ENCODE assay signal across 1 cellular context in the genomic region with DNA sequence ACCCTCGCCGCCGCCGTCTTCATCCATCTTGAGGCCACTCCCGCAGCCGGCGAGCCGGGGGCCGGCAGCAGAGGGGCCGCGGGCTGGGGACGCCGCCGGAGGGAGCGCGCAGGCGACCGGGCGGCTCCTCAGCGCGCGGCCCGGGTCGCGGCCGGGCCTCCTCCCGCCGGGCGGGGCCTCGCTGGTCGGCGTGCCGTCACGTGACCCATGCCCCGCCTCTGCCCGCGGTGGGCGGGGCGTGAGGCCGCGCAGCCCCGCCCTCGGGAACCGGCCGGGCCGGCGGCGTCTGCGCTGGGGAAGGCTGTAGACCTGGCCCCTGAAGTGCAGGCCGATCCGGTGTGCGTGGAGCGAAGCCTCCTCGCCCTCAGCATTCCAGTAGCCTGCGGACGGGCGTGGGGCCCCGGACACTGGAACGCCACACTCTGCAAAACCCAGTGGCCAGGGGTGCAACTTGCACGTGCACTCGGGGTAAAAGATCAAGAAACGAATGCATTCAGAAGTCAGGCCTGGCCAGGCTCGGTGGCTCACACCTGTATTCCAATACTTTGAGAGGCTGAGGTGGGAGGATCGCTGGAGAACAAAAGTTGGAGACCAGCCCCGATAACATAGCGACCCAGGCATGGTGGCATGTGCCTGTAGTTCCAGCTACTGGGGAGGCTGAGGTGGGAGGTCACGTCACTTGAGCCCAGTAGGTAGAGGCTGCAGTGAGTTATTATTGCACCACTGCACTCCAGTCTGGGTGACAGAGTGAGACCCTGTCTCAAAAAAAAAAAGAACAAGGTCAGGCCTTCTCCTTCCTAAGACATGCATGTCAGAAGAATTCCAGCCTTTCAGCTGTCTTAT.
TF ChIP-seq lines count a peak whose summit lies in the region.

A gene with protein sequence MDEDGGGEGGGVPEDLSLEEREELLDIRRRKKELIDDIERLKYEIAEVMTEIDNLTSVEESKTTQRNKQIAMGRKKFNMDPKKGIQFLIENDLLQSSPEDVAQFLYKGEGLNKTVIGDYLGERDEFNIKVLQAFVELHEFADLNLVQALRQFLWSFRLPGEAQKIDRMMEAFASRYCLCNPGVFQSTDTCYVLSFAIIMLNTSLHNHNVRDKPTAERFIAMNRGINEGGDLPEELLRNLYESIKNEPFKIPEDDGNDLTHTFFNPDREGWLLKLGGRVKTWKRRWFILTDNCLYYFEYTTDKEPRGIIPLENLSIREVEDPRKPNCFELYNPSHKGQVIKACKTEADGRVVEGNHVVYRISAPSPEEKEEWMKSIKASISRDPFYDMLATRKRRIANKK (minus strand): TSS at position 144 of the 843 bp plus-strand sequence. CDS start 117 bp downstream, at position 27.

TF ChIP-seq in K562, 482 proteins besides CTCF, POLR2A, EP300 and RAD21 (continued from another document and continues in another):
- no peak for TF ChIP-seq ZNF507 (tag; conservative IDR thresholded peaks at IDR 0.05)
- TF ChIP-seq, protein P1, sequence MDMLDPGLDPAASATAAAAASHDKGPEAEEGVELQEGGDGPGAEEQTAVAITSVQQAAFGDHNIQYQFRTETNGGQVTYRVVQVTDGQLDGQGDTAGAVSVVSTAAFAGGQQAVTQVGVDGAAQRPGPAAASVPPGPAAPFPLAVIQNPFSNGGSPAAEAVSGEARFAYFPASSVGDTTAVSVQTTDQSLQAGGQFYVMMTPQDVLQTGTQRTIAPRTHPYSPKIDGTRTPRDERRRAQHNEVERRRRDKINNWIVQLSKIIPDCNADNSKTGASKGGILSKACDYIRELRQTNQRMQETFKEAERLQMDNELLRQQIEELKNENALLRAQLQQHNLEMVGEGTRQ (CRISPR knock-in tag; IDR thresholded peaks at IDR 0.05) = peak; percentile 88
- TF ChIP-seq, protein P2, sequence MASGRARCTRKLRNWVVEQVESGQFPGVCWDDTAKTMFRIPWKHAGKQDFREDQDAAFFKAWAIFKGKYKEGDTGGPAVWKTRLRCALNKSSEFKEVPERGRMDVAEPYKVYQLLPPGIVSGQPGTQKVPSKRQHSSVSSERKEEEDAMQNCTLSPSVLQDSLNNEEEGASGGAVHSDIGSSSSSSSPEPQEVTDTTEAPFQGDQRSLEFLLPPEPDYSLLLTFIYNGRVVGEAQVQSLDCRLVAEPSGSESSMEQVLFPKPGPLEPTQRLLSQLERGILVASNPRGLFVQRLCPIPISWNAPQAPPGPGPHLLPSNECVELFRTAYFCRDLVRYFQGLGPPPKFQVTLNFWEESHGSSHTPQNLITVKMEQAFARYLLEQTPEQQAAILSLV (tag; IDR thresholded peaks at IDR 0.05) = no peak
- no peak for TF ChIP-seq ARID2 (IDR thresholded peaks at IDR 0.05)
- TF ChIP-seq ATF1 (CRISPR knock-in tag; IDR thresholded peaks at IDR 0.05) = no peak
- no peak for TF ChIP-seq ATF1 (tag; IDR thresholded peaks at IDR 0.05)
- TF ChIP-seq, protein P3, sequence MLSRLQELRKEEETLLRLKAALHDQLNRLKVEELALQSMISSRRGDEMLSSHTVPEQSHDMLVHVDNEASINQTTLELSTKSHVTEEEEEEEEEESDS (CRISPR knock-in tag; IDR thresholded peaks at IDR 0.05) = no peak
- TF ChIP-seq POLR2AphosphoS2 (IDR thresholded peaks at IDR 0.05; ENCODE audit: low read length) = no peak
- no peak for TF ChIP-seq MAFG (tag; conservative IDR thresholded peaks at IDR 0.05)
- TF ChIP-seq HNRNPL (IDR thresholded peaks at IDR 0.05; ENCODE audit: low read depth, low read length) = no peak
- peak; percentile 68; the same call in 1 of the 2 replicates for TF ChIP-seq BHLHE40 (IDR thresholded peaks at IDR 0.05; ENCODE audit: low read length)
- TF ChIP-seq, protein P4, sequence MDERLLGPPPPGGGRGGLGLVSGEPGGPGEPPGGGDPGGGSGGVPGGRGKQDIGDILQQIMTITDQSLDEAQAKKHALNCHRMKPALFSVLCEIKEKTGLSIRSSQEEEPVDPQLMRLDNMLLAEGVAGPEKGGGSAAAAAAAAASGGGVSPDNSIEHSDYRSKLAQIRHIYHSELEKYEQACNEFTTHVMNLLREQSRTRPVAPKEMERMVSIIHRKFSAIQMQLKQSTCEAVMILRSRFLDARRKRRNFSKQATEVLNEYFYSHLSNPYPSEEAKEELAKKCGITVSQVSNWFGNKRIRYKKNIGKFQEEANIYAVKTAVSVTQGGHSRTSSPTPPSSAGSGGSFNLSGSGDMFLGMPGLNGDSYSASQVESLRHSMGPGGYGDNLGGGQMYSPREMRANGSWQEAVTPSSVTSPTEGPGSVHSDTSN (CRISPR knock-in tag; IDR thresholded peaks at IDR 0.05; ENCODE audit: low read depth) = no peak
- TF ChIP-seq, protein P4 (tag; conservative IDR thresholded peaks at IDR 0.05; ENCODE audit: low read depth) = no peak
- peak; percentile 20; the same call in 1 of the 2 replicates for TF ChIP-seq POLR2AphosphoS5 (IDR thresholded peaks at IDR 0.05; ENCODE audit: control insufficient read depth, insufficient read depth, low read depth, low read length)
- peak in 1 of 2 experiments; percentile 19; a peak in 1 of 4 replicates for TF ChIP-seq TEAD1 (CRISPR knock-in tag; IDR thresholded peaks at IDR 0.05)
- no peak for TF ChIP-seq ZKSCAN3 (CRISPR knock-in tag; IDR thresholded peaks at IDR 0.05)
- TF ChIP-seq ZKSCAN1 (IDR thresholded peaks at IDR 0.05; ENCODE audit: low read depth, low read length) = no peak
- TF ChIP-seq, protein P5, sequence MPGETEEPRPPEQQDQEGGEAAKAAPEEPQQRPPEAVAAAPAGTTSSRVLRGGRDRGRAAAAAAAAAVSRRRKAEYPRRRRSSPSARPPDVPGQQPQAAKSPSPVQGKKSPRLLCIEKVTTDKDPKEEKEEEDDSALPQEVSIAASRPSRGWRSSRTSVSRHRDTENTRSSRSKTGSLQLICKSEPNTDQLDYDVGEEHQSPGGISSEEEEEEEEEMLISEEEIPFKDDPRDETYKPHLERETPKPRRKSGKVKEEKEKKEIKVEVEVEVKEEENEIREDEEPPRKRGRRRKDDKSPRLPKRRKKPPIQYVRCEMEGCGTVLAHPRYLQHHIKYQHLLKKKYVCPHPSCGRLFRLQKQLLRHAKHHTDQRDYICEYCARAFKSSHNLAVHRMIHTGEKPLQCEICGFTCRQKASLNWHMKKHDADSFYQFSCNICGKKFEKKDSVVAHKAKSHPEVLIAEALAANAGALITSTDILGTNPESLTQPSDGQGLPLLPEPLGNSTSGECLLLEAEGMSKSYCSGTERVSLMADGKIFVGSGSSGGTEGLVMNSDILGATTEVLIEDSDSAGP (CRISPR knock-in tag; IDR thresholded peaks at IDR 0.05) = no peak
- no peak for TF ChIP-seq NR4A1 (CRISPR knock-in tag; IDR thresholded peaks at IDR 0.05)
- TF ChIP-seq NR4A1 (tag; IDR thresholded peaks at IDR 0.05) = peak; percentile 66; the same call in 1 of the 2 replicates
- no peak for TF ChIP-seq ZFP36 (IDR thresholded peaks at IDR 0.05; ENCODE audit: low read depth, low read length, partially characterized antibody)
- no peak for TF ChIP-seq CBFA2T2 (conservative IDR thresholded peaks at IDR 0.05)
- 0 out of 2 replicates have a peak, but pooled peaks have one; percentile 27 for TF ChIP-seq SUPT5H (IDR thresholded peaks at IDR 0.05)
- TF ChIP-seq YY1 (IDR thresholded peaks at IDR 0.05; ENCODE audit: borderline replicate concordance in 1 of 3, control insufficient read depth in 1 of 3, extremely low read depth in 1 of 3, insufficient read depth in 3 of 3, insufficient read length in 1 of 3, insufficient replicate concordance in 2 of 3, low read depth in 1 of 3, low read length in 2 of 3) = peak in 1 of 3 experiments; percentile 60
- TF ChIP-seq, protein P6, sequence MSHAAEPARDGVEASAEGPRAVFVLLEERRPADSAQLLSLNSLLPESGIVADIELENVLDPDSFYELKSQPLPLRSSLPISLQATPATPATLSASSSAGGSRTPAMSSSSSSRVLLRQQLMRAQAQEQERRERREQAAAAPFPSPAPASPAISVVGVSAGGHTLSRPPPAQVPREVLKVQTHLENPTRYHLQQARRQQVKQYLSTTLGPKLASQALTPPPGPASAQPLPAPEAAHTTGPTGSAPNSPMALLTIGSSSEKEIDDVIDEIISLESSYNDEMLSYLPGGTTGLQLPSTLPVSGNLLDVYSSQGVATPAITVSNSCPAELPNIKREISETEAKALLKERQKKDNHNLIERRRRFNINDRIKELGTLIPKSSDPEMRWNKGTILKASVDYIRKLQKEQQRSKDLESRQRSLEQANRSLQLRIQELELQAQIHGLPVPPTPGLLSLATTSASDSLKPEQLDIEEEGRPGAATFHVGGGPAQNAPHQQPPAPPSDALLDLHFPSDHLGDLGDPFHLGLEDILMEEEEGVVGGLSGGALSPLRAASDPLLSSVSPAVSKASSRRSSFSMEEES (CRISPR knock-in tag; IDR thresholded peaks at IDR 0.05) = peak; percentile 98
- TF ChIP-seq FOXP1 (CRISPR knock-in tag; IDR thresholded peaks at IDR 0.05) = 0 out of 2 replicates have a peak, but pooled peaks have one; percentile 32
- TF ChIP-seq POLR2G (IDR thresholded peaks at IDR 0.05; ENCODE audit: low read depth, low read length) = peak; percentile 82
- TF ChIP-seq SREBF1 (IDR thresholded peaks at IDR 0.05; ENCODE audit: borderline replicate concordance, low read depth, low read length) = no peak
- TF ChIP-seq XRCC3 (IDR thresholded peaks at IDR 0.05) = no peak
- TF ChIP-seq, protein P7, sequence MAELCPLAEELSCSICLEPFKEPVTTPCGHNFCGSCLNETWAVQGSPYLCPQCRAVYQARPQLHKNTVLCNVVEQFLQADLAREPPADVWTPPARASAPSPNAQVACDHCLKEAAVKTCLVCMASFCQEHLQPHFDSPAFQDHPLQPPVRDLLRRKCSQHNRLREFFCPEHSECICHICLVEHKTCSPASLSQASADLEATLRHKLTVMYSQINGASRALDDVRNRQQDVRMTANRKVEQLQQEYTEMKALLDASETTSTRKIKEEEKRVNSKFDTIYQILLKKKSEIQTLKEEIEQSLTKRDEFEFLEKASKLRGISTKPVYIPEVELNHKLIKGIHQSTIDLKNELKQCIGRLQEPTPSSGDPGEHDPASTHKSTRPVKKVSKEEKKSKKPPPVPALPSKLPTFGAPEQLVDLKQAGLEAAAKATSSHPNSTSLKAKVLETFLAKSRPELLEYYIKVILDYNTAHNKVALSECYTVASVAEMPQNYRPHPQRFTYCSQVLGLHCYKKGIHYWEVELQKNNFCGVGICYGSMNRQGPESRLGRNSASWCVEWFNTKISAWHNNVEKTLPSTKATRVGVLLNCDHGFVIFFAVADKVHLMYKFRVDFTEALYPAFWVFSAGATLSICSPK (IDR thresholded peaks at IDR 0.05; ENCODE audit: borderline replicate concordance) = no peak
- no peak for TF ChIP-seq ZNF77 (CRISPR knock-in tag; IDR thresholded peaks at IDR 0.05)
- no peak for TF ChIP-seq ZNF436 (CRISPR knock-in tag; IDR thresholded peaks at IDR 0.05)
- TF ChIP-seq, protein P8, sequence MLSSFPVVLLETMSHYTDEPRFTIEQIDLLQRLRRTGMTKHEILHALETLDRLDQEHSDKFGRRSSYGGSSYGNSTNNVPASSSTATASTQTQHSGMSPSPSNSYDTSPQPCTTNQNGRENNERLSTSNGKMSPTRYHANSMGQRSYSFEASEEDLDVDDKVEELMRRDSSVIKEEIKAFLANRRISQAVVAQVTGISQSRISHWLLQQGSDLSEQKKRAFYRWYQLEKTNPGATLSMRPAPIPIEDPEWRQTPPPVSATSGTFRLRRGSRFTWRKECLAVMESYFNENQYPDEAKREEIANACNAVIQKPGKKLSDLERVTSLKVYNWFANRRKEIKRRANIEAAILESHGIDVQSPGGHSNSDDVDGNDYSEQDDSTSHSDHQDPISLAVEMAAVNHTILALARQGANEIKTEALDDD (IDR thresholded peaks at IDR 0.05) = no peak
- TF ChIP-seq MTF1 (CRISPR knock-in tag; IDR thresholded peaks at IDR 0.05; ENCODE audit: borderline replicate concordance) = no peak
- no peak for TF ChIP-seq ZNF384 (IDR thresholded peaks at IDR 0.05; ENCODE audit: low read depth, low read length)
- TF ChIP-seq, protein P9, sequence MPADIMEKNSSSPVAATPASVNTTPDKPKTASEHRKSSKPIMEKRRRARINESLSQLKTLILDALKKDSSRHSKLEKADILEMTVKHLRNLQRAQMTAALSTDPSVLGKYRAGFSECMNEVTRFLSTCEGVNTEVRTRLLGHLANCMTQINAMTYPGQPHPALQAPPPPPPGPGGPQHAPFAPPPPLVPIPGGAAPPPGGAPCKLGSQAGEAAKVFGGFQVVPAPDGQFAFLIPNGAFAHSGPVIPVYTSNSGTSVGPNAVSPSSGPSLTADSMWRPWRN (IDR thresholded peaks at IDR 0.05; ENCODE audit: low read depth) = no peak
- TF ChIP-seq SMARCC2 (IDR thresholded peaks at IDR 0.05; ENCODE audit: low read depth) = no peak
- TF ChIP-seq RB1 (IDR thresholded peaks at IDR 0.05; ENCODE audit: low read depth) = peak; percentile 80; the same call in 1 of the 2 replicates
- TF ChIP-seq POLR3G (IDR thresholded peaks at IDR 0.05; ENCODE audit: extremely low read depth, insufficient read length, insufficient replicate concordance) = no peak
- TF ChIP-seq, protein P10, sequence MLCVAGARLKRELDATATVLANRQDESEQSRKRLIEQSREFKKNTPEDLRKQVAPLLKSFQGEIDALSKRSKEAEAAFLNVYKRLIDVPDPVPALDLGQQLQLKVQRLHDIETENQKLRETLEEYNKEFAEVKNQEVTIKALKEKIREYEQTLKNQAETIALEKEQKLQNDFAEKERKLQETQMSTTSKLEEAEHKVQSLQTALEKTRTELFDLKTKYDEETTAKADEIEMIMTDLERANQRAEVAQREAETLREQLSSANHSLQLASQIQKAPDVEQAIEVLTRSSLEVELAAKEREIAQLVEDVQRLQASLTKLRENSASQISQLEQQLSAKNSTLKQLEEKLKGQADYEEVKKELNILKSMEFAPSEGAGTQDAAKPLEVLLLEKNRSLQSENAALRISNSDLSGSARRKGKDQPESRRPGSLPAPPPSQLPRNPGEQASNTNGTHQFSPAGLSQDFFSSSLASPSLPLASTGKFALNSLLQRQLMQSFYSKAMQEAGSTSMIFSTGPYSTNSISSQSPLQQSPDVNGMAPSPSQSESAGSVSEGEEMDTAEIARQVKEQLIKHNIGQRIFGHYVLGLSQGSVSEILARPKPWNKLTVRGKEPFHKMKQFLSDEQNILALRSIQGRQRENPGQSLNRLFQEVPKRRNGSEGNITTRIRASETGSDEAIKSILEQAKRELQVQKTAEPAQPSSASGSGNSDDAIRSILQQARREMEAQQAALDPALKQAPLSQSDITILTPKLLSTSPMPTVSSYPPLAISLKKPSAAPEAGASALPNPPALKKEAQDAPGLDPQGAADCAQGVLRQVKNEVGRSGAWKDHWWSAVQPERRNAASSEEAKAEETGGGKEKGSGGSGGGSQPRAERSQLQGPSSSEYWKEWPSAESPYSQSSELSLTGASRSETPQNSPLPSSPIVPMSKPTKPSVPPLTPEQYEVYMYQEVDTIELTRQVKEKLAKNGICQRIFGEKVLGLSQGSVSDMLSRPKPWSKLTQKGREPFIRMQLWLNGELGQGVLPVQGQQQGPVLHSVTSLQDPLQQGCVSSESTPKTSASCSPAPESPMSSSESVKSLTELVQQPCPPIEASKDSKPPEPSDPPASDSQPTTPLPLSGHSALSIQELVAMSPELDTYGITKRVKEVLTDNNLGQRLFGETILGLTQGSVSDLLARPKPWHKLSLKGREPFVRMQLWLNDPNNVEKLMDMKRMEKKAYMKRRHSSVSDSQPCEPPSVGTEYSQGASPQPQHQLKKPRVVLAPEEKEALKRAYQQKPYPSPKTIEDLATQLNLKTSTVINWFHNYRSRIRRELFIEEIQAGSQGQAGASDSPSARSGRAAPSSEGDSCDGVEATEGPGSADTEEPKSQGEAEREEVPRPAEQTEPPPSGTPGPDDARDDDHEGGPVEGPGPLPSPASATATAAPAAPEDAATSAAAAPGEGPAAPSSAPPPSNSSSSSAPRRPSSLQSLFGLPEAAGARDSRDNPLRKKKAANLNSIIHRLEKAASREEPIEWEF (CRISPR knock-in tag; IDR thresholded peaks at IDR 0.05) = no peak
